In genomic region chr16:11327277-11328171, GRCh38 we compare ENCODE assay signal across 10 cellular contexts. TPM values are rescaled to one million over a fixed set of nuclear protein-coding genes. Genes with fewer than 3 reads are reported as not detected.
DNase-seq lines count a peak whose midpoint lies in the region; ATAC-seq and TF ChIP-seq lines count a peak whose summit lies in the region.
"Had no signal": no experiment of that assay in that cellular context is flagged by ENCODE, and none has a peak within 500 bp of the region (broad histone marks: within the 10 kb centered on the region; RNA-seq: fewer than 3 reads in every experiment).

No MANE protein-coding gene starts in this region.

- in situ Hi-C loops in GM13977 (cut with MboI; ENCODE audit: low pct_unique_long_range_greater_than_20kb, low sequenced_read_pairs, unreplicated experiment) = no loop called here

- peaks cover 4% of the 10 kb centered on the region for H3K36me3 Mint-ChIP-seq in T-helper 2 cell treated with Interferon-gamma antibody and Interleukin-4, amounts not matched to agents 5 μg/mL and 100 μg/mL, for 36 hours (ENCODE audit: low read depth)
- no peaks in the 10 kb centered on the region for H3K36me3 Mint-ChIP-seq in naive B cell
- H3K36me3 Mint-ChIP-seq: brain had no signal

- TF ChIP-seq CTCF in GM13977 (IDR thresholded peaks at IDR 0.05; ENCODE audit: extremely low read depth, insufficient read depth, missing control alignments) = no peak

- peaks cover 42% of the 10 kb centered on the region for H3K4me1 Mint-ChIP-seq in T-helper 2 cell treated with Interferon-gamma antibody and Interleukin-4, amounts not matched to agents 5 μg/mL and 100 μg/mL, for 36 hours (ENCODE audit: low read depth)
- H3K4me1 Mint-ChIP-seq in naive B cell = peaks cover 48 to 76% (median 56%) of the 10 kb centered on the region in 3 donors

- H3K4me3 Mint-ChIP-seq in T-helper 2 cell treated with Interferon-gamma antibody and Interleukin-4, amounts not matched to agents 5 μg/mL and 100 μg/mL, for 36 hours = peak overlapping the region; percentile 76
- H3K4me3 Mint-ChIP-seq in naive B cell = peak overlapping the region; percentile 68 to 94 (median 84)

- DNase-seq in GM13977 (ENCODE audit: low spot score) (peak; percentile 74), naive B cell (peak; percentile 77), NCI-H1105 treated with DMSO at 0.1 percent for 48 hours (lab: John Stamatoyannopoulos, UW) (no peak)
- no peak for DNase-seq in T-helper 2 cell treated with Interferon-gamma antibody and Interleukin-4, amounts not matched to agents 5 μg/mL and 100 μg/mL, for 36 hours (ENCODE audit: low spot score)
- DNase-seq in stimulated activated CD4-positive, alpha-beta T cell treated with anti-CD3 and anti-CD28 coated beads, Interleukin-4, amount 100 ng/mL, for 24 hours = no peak

- H3K9me3 Mint-ChIP-seq in T-helper 2 cell treated with Interferon-gamma antibody and Interleukin-4, amounts not matched to agents 5 μg/mL and 100 μg/mL, for 36 hours = peaks cover 3% of the 10 kb centered on the region
- peaks cover 0 to 2% (median 0%) of the 10 kb centered on the region in 7 donors for H3K9me3 Mint-ChIP-seq in naive B cell

- peak; percentile 31 for ATAC-seq in GM21786 (IDR thresholded peaks at IDR 0.05; ENCODE audit: unreplicated experiment)
- ATAC-seq in naive B cell (ENCODE audit: low read depth in 2 of 2) = peak; percentile 47 to 50
- ATAC-seq in HG03196 (IDR thresholded peaks at IDR 0.05; ENCODE audit: unreplicated experiment) = no peak
- ATAC-seq in HG03469 (IDR thresholded peaks at IDR 0.05; ENCODE audit: unreplicated experiment) = no peak

- H3K27me3 Mint-ChIP-seq in T-helper 2 cell treated with Interferon-gamma antibody and Interleukin-4, amounts not matched to agents 5 μg/mL and 100 μg/mL, for 36 hours (ENCODE audit: low read depth) = no peaks in the 10 kb centered on the region
- no peaks in the 10 kb centered on the region for H3K27me3 Mint-ChIP-seq in naive B cell
- H3K27me3 Mint-ChIP-seq: brain had no signal

- H3K27ac Mint-ChIP-seq in T-helper 2 cell treated with Interferon-gamma antibody and Interleukin-4, amounts not matched to agents 5 μg/mL and 100 μg/mL, for 36 hours = peak overlapping the region; percentile 42
- H3K27ac Mint-ChIP-seq in naive B cell = peak overlapping the region; percentile 97 to 100 (median 99)

RNA-seq across cellular contexts. Expression of gene RMI2, which starts 17.7 kb away (rescaled TPM):
- 10 to 100 TPM; 18.1 to 38.3 (median 30.0) TPM for polyA plus RNA-seq in naive B cell (ENCODE audit: low read depth in 6 of 6)

RNA-seq across cellular contexts. Expression of gene PRM1, which starts 46.4 kb away (rescaled TPM):
- polyA plus RNA-seq in naive B cell (ENCODE audit: low read depth in 6 of 6) = not detected
- polyA plus RNA-seq: liver had no signal

RNA-seq across cellular contexts. Expression of gene PRM2, which starts 51.2 kb away (rescaled TPM):
- polyA plus RNA-seq in naive B cell (ENCODE audit: low read depth in 6 of 6) = not detected
- polyA plus RNA-seq: liver had no signal

RNA-seq across cellular contexts. Expression of gene PRM3, which starts 54.1 kb away (rescaled TPM):
- not detected for polyA plus RNA-seq in naive B cell (ENCODE audit: low read depth in 6 of 6)
- polyA plus RNA-seq: liver had no signal

RNA-seq across cellular contexts. Expression of gene TNP2, which starts 58.4 kb away (rescaled TPM):
- polyA plus RNA-seq in naive B cell (ENCODE audit: low read depth in 6 of 6) = not detected
- polyA plus RNA-seq: liver had no signal

Comparison
In these comparisons a context has a peak if more than half of its experiments do, and no peak if none do; other contexts are left out.
1. DNase-seq: peak in GM13977 (single experiment) and naive B cell (single experiment); none in T-helper 2 cell treated with Interferon-gamma antibody and Interleukin-4, amounts not matched to agents 5 μg/mL and 100 μg/mL, for 36 hours (single experiment), NCI-H1105 treated with DMSO at 0.1 percent for 48 hours (single experiment) and stimulated activated CD4-positive, alpha-beta T cell treated with anti-CD3 and anti-CD28 coated beads, Interleukin-4, amount 100 ng/mL, for 24 hours (single experiment).
2. ATAC-seq: peak in GM21786 (single experiment) and naive B cell (2 of 2); none in HG03196 (single experiment) and HG03469 (single experiment).